In the genomic region with DNA sequence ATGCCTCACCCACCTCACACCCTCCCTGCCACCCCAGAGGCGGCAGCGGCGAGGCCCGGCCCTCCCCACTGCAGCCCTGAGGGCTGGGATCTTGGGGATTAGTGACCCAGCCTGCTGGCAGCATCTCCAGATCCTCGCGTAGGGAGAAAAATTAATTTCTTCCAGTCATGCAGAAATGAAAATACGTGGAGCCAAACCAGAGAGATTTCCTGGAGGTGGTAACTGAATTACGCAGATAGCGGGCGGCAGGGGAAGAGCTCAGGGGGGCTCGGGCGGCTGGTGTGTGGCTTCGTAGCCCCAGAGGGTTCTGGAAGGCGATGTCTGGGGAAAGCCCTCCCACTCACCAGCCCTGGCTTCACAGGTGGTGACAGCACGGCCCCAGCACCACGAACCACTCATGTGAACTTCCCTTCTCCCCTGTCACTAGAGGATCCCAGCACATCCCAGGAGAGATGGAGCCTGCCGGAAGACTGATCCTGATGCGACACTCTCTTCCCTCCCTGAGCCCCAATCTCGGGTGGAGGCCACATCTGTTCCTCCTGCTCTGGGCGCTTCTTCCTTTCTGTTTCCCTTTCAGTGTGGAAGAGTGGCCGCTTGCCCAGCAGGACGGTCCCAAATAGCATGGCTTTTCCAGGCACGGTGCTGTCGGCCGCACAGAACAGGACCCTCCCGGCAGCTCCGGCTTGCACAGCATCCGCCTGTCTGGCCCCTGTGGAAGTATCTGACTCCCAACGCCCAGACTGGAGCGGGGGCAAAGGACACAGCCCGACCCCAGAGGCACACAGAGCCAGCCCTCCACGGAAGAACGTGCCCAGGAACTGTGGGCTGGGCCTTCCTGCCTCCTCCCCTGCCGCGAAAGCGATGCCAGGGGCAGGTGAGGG, we compare ENCODE assay signal across 9 cellular contexts. TPM values are rescaled to one million over a fixed set of nuclear protein-coding genes. Genes with fewer than 3 reads are reported as not detected.
DNase-seq lines count a peak whose midpoint lies in the region; ATAC-seq and TF ChIP-seq lines count a peak whose summit lies in the region.
"Had no signal": no experiment of that assay in that cellular context is flagged by ENCODE, and none has a peak within 500 bp of the region (broad histone marks: within the 10 kb centered on the region; RNA-seq: fewer than 3 reads in every experiment).

No MANE protein-coding gene starts in this region.

- POLR2A ChIA-PET in CD4-positive, alpha-beta T cell (lab: Charles Lee): no interaction called here

- no peaks in the 10 kb centered on the region for H3F3A ChIP-seq in GM23338 (replicated peaks; ENCODE audit: low read depth)

- H3K79me2 ChIP-seq in GM23338 (replicated peaks; ENCODE audit: insufficient read depth): no peaks in the 10 kb centered on the region

- no peaks in the 10 kb centered on the region for H3K9me2 ChIP-seq in GM23338 (ENCODE audit: insufficient read depth)

- intact Hi-C loops in CD4-positive, alpha-beta T cell (cut with DNase I, micrococcal nuclease): loop anchor here in 1 of 2 experiments (5.0 kb wide), 1 partner anchor 178 kb away; no protein-coding TSS in a partner anchor

- H3K9me3 ChIP-seq in CD4-positive, alpha-beta T cell (ENCODE audit: control insufficient read depth, low read length): no peaks in the 10 kb centered on the region
- H3K9me3 ChIP-seq: Caco-2 had no signal

- no peak overlapping the region for H3K27ac Mint-ChIP-seq in CD4-positive, alpha-beta T cell
- H3K27ac Mint-ChIP-seq in GM23338: no peak overlapping the region

- no peak for DNase-seq in CD4-positive, alpha-beta T cell
- peak; percentile 35 for DNase-seq in NCI-H524 treated with DMSO at 0.1 percent for 48 hours (lab: John Stamatoyannopoulos, UW)
- DNase-seq in fibroblast of the aortic adventitia (ENCODE audit: low read depth): no peak
- DNase-seq in activated gamma-delta T cell treated with Interleukin-2 at 50 U/mL for 16 hours: no peak
- no peak for DNase-seq in KG1 (lab: John Stamatoyannopoulos, UW)
- no peak for DNase-seq in iPS-NIHi7 (ENCODE audit: extremely low spot score)
- DNase-seq in GM23338 (ENCODE audit: low spot score): no peak
- DNase-seq: Caco-2 had no signal

- H3K4me1 ChIP-seq in rectal smooth muscle tissue (ENCODE audit: control insufficient read depth, insufficient read depth, low read length) (peaks cover 3% of the 10 kb centered on the region), GM23338 (ENCODE audit: insufficient read depth) (no peaks in the 10 kb centered on the region; the same call in 1 of the 2 replicates)

- H3K36me3 Mint-ChIP-seq in CD4-positive, alpha-beta T cell (ENCODE audit: low read depth): no peaks in the 10 kb centered on the region
- no peaks in the 10 kb centered on the region for H3K36me3 Mint-ChIP-seq in GM23338 (ENCODE audit: low read depth)

- H3K4me3 Mint-ChIP-seq in CD4-positive, alpha-beta T cell: peak overlapping the region; percentile 51
- no peak overlapping the region for H3K4me3 Mint-ChIP-seq in GM23338

- H3K4me3 ChIP-seq in fibroblast of the aortic adventitia (ENCODE audit: low read depth, low read length) (peak overlapping the region; percentile 13), rectal smooth muscle tissue (ENCODE audit: low read length) (peak overlapping the region; percentile 61), GM23338 (no peak overlapping the region)

- no peak for ATAC-seq in CD4-positive, alpha-beta T cell (ENCODE audit: poor library complexity)
- ATAC-seq in GM23338: no peak

- H3K9ac ChIP-seq in rectal smooth muscle tissue (ENCODE audit: low read length): no peak overlapping the region

- no peak for TF ChIP-seq CTCF in CD4-positive, alpha-beta T cell (IDR thresholded peaks at IDR 0.05)
- TF ChIP-seq CTCF in fibroblast of the aortic adventitia (IDR thresholded peaks at IDR 0.05; ENCODE audit: insufficient read depth, low read length) (no peak), GM23338 (conservative IDR thresholded peaks at IDR 0.05; ENCODE audit: low read depth in 2 of 2) (no peak)

- H3K27me3 ChIP-seq in CD4-positive, alpha-beta T cell (ENCODE audit: control insufficient read depth, insufficient read depth, low read length): peaks cover 71% of the 10 kb centered on the region
- H3K27me3 ChIP-seq in rectal smooth muscle tissue (ENCODE audit: control insufficient read depth, insufficient read depth, low read length): peaks cover 33% of the 10 kb centered on the region
- peaks cover 27% of the 10 kb centered on the region for H3K27me3 ChIP-seq in GM23338 (ENCODE audit: insufficient read depth)

- no peak overlapping the region for H3K4me2 ChIP-seq in GM23338

- H3K9me3 Mint-ChIP-seq in CD4-positive, alpha-beta T cell: no peaks in the 10 kb centered on the region
- H3K9me3 Mint-ChIP-seq in GM23338: no peaks in the 10 kb centered on the region

- H3K36me3 ChIP-seq in rectal smooth muscle tissue (ENCODE audit: control insufficient read depth, insufficient read depth, low read length): no peaks in the 10 kb centered on the region
- no peaks in the 10 kb centered on the region for H3K36me3 ChIP-seq in GM23338 (ENCODE audit: insufficient read depth)

- H3K27ac ChIP-seq in CD4-positive, alpha-beta T cell (ENCODE audit: low read depth, low read length): no peak overlapping the region
- H3K27ac ChIP-seq in rectal smooth muscle tissue (ENCODE audit: low read depth, low read length): peak overlapping the region; percentile 14
- no peak overlapping the region for H3K27ac ChIP-seq in GM23338 (ENCODE audit: low read depth)

- peaks cover 45% of the 10 kb centered on the region for H3K27me3 Mint-ChIP-seq in CD4-positive, alpha-beta T cell
- peaks cover 25% of the 10 kb centered on the region for H3K27me3 Mint-ChIP-seq in GM23338 (ENCODE audit: insufficient read depth, low read depth, poor library complexity)

- no peaks in the 10 kb centered on the region for H4K20me1 ChIP-seq in GM23338 (replicated peaks; ENCODE audit: insufficient read depth)

- peaks cover 8% of the 10 kb centered on the region for H3K4me1 Mint-ChIP-seq in CD4-positive, alpha-beta T cell (ENCODE audit: low read depth)
- H3K4me1 Mint-ChIP-seq in GM23338: no peaks in the 10 kb centered on the region; the same call in 2 of the 3 replicates

- CTCF ChIA-PET in CD4-positive, alpha-beta T cell (lab: Charles Lee): no interaction called here

- no peak overlapping the region for H2AFZ ChIP-seq in GM23338

TF ChIP-seq in GM23338, 12 proteins besides CTCF, POLR2A, EP300 and RAD21 (continues in another document):
- no peak for TF ChIP-seq STAT1 (IDR thresholded peaks at IDR 0.05; ENCODE audit: unreplicated experiment)
- TF ChIP-seq, protein P1, sequence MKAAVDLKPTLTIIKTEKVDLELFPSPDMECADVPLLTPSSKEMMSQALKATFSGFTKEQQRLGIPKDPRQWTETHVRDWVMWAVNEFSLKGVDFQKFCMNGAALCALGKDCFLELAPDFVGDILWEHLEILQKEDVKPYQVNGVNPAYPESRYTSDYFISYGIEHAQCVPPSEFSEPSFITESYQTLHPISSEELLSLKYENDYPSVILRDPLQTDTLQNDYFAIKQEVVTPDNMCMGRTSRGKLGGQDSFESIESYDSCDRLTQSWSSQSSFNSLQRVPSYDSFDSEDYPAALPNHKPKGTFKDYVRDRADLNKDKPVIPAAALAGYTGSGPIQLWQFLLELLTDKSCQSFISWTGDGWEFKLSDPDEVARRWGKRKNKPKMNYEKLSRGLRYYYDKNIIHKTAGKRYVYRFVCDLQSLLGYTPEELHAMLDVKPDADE (IDR thresholded peaks at IDR 0.05): no peak

RNA-seq across cellular contexts. Expression of gene CBFA2T3, which starts 37.8 kb away (rescaled TPM):
- 1 to 10 TPM in 1 of 2 experiments, under 1 TPM in 1; 0.80 to 1.6 TPM for total RNA-seq in CD4-positive, alpha-beta T cell
- total RNA-seq in fibroblast of the aortic adventitia (ENCODE audit: low replicate concordance): not detected in 2 replicates
- total RNA-seq in GM23338 (2014; rRNA removed; shearing (Covaris generic)): 0.85 and 1.5 TPM in 2 replicates
- 0.70 and 0.87 TPM in 2 replicates for polyA plus RNA-seq in GM23338 (2016; fragmentation: Nextera tagmentation; extraction: Ambion mirVana)
